In genomic region chr10:97318772-97319651, GRCh38 we compare ENCODE assay signal across 8 cellular contexts. TPM values are rescaled to one million over a fixed set of nuclear protein-coding genes. Genes with fewer than 3 reads are reported as not detected.
DNase-seq lines count a peak whose midpoint lies in the region; ATAC-seq, FAIRE-seq and TF ChIP-seq lines count a peak whose summit lies in the region.

A gene with protein sequence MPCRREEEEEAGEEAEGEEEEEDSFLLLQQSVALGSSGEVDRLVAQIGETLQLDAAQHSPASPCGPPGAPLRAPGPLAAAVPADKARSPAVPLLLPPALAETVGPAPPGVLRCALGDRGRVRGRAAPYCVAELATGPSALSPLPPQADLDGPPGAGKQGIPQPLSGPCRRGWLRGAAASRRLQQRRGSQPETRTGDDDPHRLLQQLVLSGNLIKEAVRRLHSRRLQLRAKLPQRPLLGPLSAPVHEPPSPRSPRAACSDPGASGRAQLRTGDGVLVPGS (plus strand): TSS chr10:97319271. CDS start chr10:97319454, 183 bp downstream.

- H3K36me3 Mint-ChIP-seq in WTC11, result no peaks in the 10 kb centered on the region

- no peaks in the 10 kb centered on the region for H3K36me3 ChIP-seq in bronchial epithelial cell (ENCODE audit: control insufficient read depth, insufficient read depth, low read length)

- H3K27me3 ChIP-seq in bronchial epithelial cell (ENCODE audit: control insufficient read depth, insufficient read depth, low read length), result no peaks in the 10 kb centered on the region

- TF ChIP-seq CTCF in WTC11 (IDR thresholded peaks at IDR 0.05) (no peak), bronchial epithelial cell (IDR thresholded peaks at IDR 0.05; ENCODE audit: insufficient read depth, low read length, severe bottlenecking) (no peak)

- H3K4me1 Mint-ChIP-seq in WTC11, result peaks cover 29% of the 10 kb centered on the region

- CTCF ChIA-PET in WTC11 (lab: Charles Lee), result interaction anchor here (0.8 to 2.0 kb wide), 9 partner anchors 11 to 246 kb away, joined by 3 to 26 read pairs (median 4); no protein-coding TSS in a partner anchor

- DNase-seq in A172 (ENCODE audit: low spot score) (peak; percentile 77), NCI-H2171 (lab: John Stamatoyannopoulos, UW) (peak; percentile 66), WTC11 (ENCODE audit: low spot score) (peak; percentile 92), bronchial epithelial cell (ENCODE audit: low read depth) (peak; percentile 83), islet precursor cell (peak; percentile 95)
- DNase-seq in stimulated activated CD4-positive, alpha-beta T cell treated with anti-CD3 and anti-CD28 coated beads, Interleukin-12 subunit alpha, Interleukin-12 subunit beta, amount 100 ng/mL, for 24 hours (ENCODE audit: low read depth in 2 of 2), result peak; percentile 72 to 86

- peak within 1 kb of the TSS; percentile 83 for H3K4me3 Mint-ChIP-seq in WTC11

- peak within 1 kb of the TSS; percentile 98 for H3K27ac Mint-ChIP-seq in WTC11

- H3K9me3 Mint-ChIP-seq in WTC11, result no peaks in the 10 kb centered on the region

- peak within 1 kb of the TSS; percentile 76 for H3K4me3 ChIP-seq in bronchial epithelial cell (ENCODE audit: low read depth, low read length)

- ATAC-seq in GM18517 (IDR thresholded peaks at IDR 0.05; ENCODE audit: unreplicated experiment) (peak; percentile 79), HG03039 (IDR thresholded peaks at IDR 0.05; ENCODE audit: unreplicated experiment) (peak; percentile 66), WTC11 (peak; percentile 50)

- H3K27me3 Mint-ChIP-seq in WTC11 (ENCODE audit: low read depth), result peaks cover 33% of the 10 kb centered on the region

- no peak for FAIRE-seq in bronchial epithelial cell (lab: Jason Lieb, UNC)

- POLR2A ChIA-PET in WTC11 (lab: Charles Lee), result interaction anchor here (0.7 to 2.9 kb wide), 5 partner anchors 10 to 82 kb away, joined by 3 to 46 read pairs (median 4); partner anchors contain the start of genes ARHGAP19, FRAT2 and RRP12

TF ChIP-seq in WTC11, 78 proteins besides CTCF, POLR2A, EP300 and RAD21 (continues in another document):
- TF ChIP-seq, protein P1, sequence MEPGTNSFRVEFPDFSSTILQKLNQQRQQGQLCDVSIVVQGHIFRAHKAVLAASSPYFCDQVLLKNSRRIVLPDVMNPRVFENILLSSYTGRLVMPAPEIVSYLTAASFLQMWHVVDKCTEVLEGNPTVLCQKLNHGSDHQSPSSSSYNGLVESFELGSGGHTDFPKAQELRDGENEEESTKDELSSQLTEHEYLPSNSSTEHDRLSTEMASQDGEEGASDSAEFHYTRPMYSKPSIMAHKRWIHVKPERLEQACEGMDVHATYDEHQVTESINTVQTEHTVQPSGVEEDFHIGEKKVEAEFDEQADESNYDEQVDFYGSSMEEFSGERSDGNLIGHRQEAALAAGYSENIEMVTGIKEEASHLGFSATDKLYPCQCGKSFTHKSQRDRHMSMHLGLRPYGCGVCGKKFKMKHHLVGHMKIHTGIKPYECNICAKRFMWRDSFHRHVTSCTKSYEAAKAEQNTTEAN (CRISPR knock-in tag; IDR thresholded peaks at IDR 0.05), result peak; percentile 86; the same call in 1 of the 2 replicates
- TF ChIP-seq NFE2L1 (CRISPR knock-in tag; IDR thresholded peaks at IDR 0.05) (no peak), TP53 (CRISPR knock-in tag; IDR thresholded peaks at IDR 0.05) (no peak; the same call in 1 of the 2 replicates), OVOL2 (CRISPR knock-in tag; IDR thresholded peaks at IDR 0.05; ENCODE audit: borderline replicate concordance) (no peak), ATF2 (CRISPR knock-in tag; IDR thresholded peaks at IDR 0.05; ENCODE audit: borderline replicate concordance, low read depth) (no peak), CBFB (CRISPR knock-in tag; IDR thresholded peaks at IDR 0.05; ENCODE audit: low read depth) (0 out of 2 replicates have a peak, but pooled peaks have one; percentile 58), ARID4B (CRISPR knock-in tag; IDR thresholded peaks at IDR 0.05; ENCODE audit: borderline replicate concordance) (no peak), CREM (CRISPR knock-in tag; IDR thresholded peaks at IDR 0.05) (peak; percentile 89), RORB (CRISPR knock-in tag; IDR thresholded peaks at IDR 0.05) (no peak), JAZF1 (CRISPR knock-in tag; IDR thresholded peaks at IDR 0.05) (no peak), KAT7 (CRISPR knock-in tag; IDR thresholded peaks at IDR 0.05; ENCODE audit: borderline replicate concordance) (no peak)
- TF ChIP-seq, protein P2, sequence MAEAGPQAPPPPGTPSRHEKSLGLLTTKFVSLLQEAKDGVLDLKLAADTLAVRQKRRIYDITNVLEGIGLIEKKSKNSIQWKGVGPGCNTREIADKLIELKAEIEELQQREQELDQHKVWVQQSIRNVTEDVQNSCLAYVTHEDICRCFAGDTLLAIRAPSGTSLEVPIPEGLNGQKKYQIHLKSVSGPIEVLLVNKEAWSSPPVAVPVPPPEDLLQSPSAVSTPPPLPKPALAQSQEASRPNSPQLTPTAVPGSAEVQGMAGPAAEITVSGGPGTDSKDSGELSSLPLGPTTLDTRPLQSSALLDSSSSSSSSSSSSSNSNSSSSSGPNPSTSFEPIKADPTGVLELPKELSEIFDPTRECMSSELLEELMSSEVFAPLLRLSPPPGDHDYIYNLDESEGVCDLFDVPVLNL (CRISPR knock-in tag; IDR thresholded peaks at IDR 0.05; ENCODE audit: borderline replicate concordance, low read depth), result no peak
- TF ChIP-seq, protein P3, sequence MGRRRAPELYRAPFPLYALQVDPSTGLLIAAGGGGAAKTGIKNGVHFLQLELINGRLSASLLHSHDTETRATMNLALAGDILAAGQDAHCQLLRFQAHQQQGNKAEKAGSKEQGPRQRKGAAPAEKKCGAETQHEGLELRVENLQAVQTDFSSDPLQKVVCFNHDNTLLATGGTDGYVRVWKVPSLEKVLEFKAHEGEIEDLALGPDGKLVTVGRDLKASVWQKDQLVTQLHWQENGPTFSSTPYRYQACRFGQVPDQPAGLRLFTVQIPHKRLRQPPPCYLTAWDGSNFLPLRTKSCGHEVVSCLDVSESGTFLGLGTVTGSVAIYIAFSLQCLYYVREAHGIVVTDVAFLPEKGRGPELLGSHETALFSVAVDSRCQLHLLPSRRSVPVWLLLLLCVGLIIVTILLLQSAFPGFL (CRISPR knock-in tag; IDR thresholded peaks at IDR 0.05; ENCODE audit: borderline replicate concordance), result no peak
- TF ChIP-seq, protein P4, sequence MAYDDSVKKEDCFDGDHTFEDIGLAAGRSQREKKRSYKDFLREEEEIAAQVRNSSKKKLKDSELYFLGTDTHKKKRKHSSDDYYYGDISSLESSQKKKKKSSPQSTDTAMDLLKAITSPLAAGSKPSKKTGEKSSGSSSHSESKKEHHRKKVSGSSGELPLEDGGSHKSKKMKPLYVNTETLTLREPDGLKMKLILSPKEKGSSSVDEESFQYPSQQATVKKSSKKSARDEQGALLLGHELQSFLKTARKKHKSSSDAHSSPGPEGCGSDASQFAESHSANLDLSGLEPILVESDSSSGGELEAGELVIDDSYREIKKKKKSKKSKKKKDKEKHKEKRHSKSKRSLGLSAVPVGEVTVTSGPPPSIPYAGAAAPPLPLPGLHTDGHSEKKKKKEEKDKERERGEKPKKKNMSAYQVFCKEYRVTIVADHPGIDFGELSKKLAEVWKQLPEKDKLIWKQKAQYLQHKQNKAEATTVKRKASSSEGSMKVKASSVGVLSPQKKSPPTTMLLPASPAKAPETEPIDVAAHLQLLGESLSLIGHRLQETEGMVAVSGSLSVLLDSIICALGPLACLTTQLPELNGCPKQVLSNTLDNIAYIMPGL (CRISPR knock-in tag; IDR thresholded peaks at IDR 0.05), result peak; percentile 71; the same call in 1 of the 2 replicates

RNA-seq across cellular contexts. Expression of the gene that starts here (rescaled TPM):
- 1.8 and 2.3 TPM in 2 replicates for total RNA-seq in A172 (2014; rRNA removed; shearing (Covaris generic))
- total RNA-seq in WTC11 (2021), result 7.0 to 8.2 TPM (median 7.6 TPM) in 3 replicates
- total RNA-seq in bronchial epithelial cell, result 1.5 and 1.6 TPM in 2 replicates

Comparison
In these comparisons a context has a peak if more than half of its experiments do, and no peak if none do; other contexts are left out.
1. Peak in every context shown above with its lines: DNase-seq, ATAC-seq and H3K4me3 ChIP-seq.